17 cellular contexts compared by ENCODE assay signal in the genomic region with DNA sequence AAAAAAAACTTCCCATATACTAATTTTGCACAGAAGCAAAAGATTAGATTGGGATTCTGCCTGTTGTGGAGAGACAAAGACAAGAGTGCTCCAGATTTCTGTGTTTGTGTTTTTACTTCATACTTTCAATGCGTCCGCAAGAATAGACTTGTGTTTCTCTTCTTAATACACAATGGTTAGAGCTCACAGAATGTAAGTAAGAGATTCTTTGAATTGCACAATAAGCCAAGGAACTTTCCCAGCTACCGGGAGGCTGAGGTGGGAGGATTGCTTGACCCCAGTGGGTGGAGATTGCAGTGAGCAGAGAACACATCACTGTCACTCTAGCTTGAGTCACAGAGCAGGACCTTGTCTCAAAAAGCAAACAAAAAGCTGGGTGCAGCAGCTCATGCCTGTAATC.
DNase-seq lines count a peak whose midpoint lies in the region; ATAC-seq, FAIRE-seq and TF ChIP-seq lines count a peak whose summit lies in the region.
"Had no signal": no experiment of that assay in that cellular context is flagged by ENCODE, and none has a peak within 500 bp of the region (broad histone marks: within the 10 kb centered on the region; RNA-seq: fewer than 3 reads in every experiment).

No MANE protein-coding gene starts in this region.

- H3K27ac Mint-ChIP-seq in immature natural killer cell: no peak overlapping the region

- peaks cover 0 to 7% (median 0%) of the 10 kb centered on the region in 3 donors for H3K27me3 Mint-ChIP-seq in immature natural killer cell (ENCODE audit: low read depth in 3 of 3)

- no peak for DNase-seq in HepG2 (ENCODE audit: low spot score)
- no peak for DNase-seq in right lobe of liver
- DNase-seq in K562 (ENCODE audit: extremely low read depth in 1 of 4, low spot score in 3 of 4): no peak
- DNase-seq in fibroblast of pulmonary artery (ENCODE audit: low read depth): peak; percentile 61
- no peak for DNase-seq in head of caudate nucleus
- DNase-seq in immature natural killer cell: no peak
- no peak for DNase-seq in AG20443 (ENCODE audit: low spot score)
- no peak for DNase-seq in activated CD4-positive, CD25-positive, alpha-beta regulatory T cell treated with anti-CD3 and anti-CD28 coated beads, Interleukin-2, amount 50 U/mL, for 72 hours
- DNase-seq: GF-D8, GOT3, HCEC 1CT, MM.1S, NCI-H1105, NCI-H2029 treated with DMSO at 0.1 percent for 48 hours had no signal

- peaks cover 0 to 4% (median 0%) of the 10 kb centered on the region in 6 donors for H3K9me3 Mint-ChIP-seq in immature natural killer cell

- H4K20me1 ChIP-seq in HepG2 (ENCODE audit: insufficient read depth, low read length): no peaks in the 10 kb centered on the region
- no peaks in the 10 kb centered on the region for H4K20me1 ChIP-seq in K562 (replicated peaks; ENCODE audit: control insufficient read depth, insufficient read depth, low read length)

- no peaks in the 10 kb centered on the region for H3K36me3 ChIP-seq in HepG2 (replicated peaks in 1 of 2; ENCODE audit: control insufficient read depth in 1 of 2, insufficient read depth in 2 of 2, low read length in 2 of 2)
- H3K36me3 ChIP-seq in right lobe of liver: no peaks in the 10 kb centered on the region
- H3K36me3 ChIP-seq in K562 (ENCODE audit: control insufficient read depth, insufficient read depth, low read length): no peaks in the 10 kb centered on the region
- H3K36me3 ChIP-seq: BE2C had no signal

- no peaks in the 10 kb centered on the region for H3K9me1 ChIP-seq in K562 (ENCODE audit: control insufficient read depth, insufficient read depth, low read length)

- no peak overlapping the region for H3K4me3 ChIP-seq in HepG2 (replicated peaks in 1 of 3; ENCODE audit: insufficient read depth in 1 of 3, low read depth in 2 of 3, low read length in 3 of 3)
- no peak overlapping the region for H3K4me3 ChIP-seq in right lobe of liver
- no peak overlapping the region for H3K4me3 ChIP-seq in K562
- no peak overlapping the region for H3K4me3 ChIP-seq in fibroblast of pulmonary artery (replicated peaks; ENCODE audit: low read depth, low read length)

- BruUV-seq in HepG2 (replicated peaks; lab: Mats Ljungman, UMichigan): no TSS peak
- BruUV-seq in K562 (replicated peaks; lab: Mats Ljungman, UMichigan): no TSS peak

- CTCF ChIA-PET in HepG2 (lab: Yijun Ruan, JAX; ENCODE audit: low intra/inter-chr PET ratio, low total read pairs) (no interaction called here), K562 (lab: Yijun Ruan, JAX; ENCODE audit: low intra/inter-chr PET ratio) (interaction anchor here (0.7 kb wide), 1 partner anchor 993 kb away, joined by 3 read pairs; no protein-coding TSS in a partner anchor)

- no peak for TF ChIP-seq CTCF in HepG2 (CRISPR knock-in tag; IDR thresholded peaks at IDR 0.05)
- no peak for TF ChIP-seq CTCF in right lobe of liver (IDR thresholded peaks at IDR 0.05)
- no peak for TF ChIP-seq CTCF in K562 (IDR thresholded peaks at IDR 0.05 in 2 of 3, conservative IDR thresholded peaks at IDR 0.05 in 1 of 3; ENCODE audit: insufficient read depth in 2 of 3, low read depth in 1 of 3, low read length in 3 of 3)
- no peak for TF ChIP-seq CTCF in fibroblast of pulmonary artery (IDR thresholded peaks at IDR 0.05; ENCODE audit: low read length, missing control alignments)

- FAIRE-seq in HepG2 (lab: Jason Lieb, UNC): no peak
- FAIRE-seq in K562 (lab: Jason Lieb, UNC): no peak
- FAIRE-seq: A549, GM19239 had no signal

- 61% methylated on average over 3 of the region's 3 CpGs for WGBS in HepG2 (ENCODE audit: low lambda C conversion rate)
- 65% methylated on average over 3 of the region's 3 CpGs for WGBS in right lobe of liver (ENCODE audit: insufficient coverage, low coverage, low lambda C conversion rate, missing lambda C conversion rate)
- WGBS in K562 (ENCODE audit: insufficient coverage, low coverage, missing lambda C conversion rate): 7% methylated on average over 3 of the region's 3 CpGs

- no peaks in the 10 kb centered on the region for H3K36me3 Mint-ChIP-seq in immature natural killer cell

- ATAC-seq in HepG2 (no peak), right lobe of liver (no peak), K562 (no peak)

- no peaks in the 10 kb centered on the region for H3K27me3 ChIP-seq in HepG2 (ENCODE audit: control insufficient read depth in 1 of 2, insufficient read depth in 2 of 2, low read length in 2 of 2)
- no peaks in the 10 kb centered on the region for H3K27me3 ChIP-seq in right lobe of liver
- peaks cover 0 to 6% of the 10 kb centered on the region in 2 experiments; a peak in 1 of 5 replicates for H3K27me3 ChIP-seq in K562 (ENCODE audit: control insufficient read depth in 2 of 2, insufficient read depth in 2 of 2, low read length in 2 of 2)
- H3K27me3 ChIP-seq: BE2C had no signal

- POLR2A ChIA-PET in HepG2 (lab: Yijun Ruan, JAX): no interaction called here
- POLR2A ChIA-PET in K562 (lab: Yijun Ruan, JAX): no interaction called here

- no peaks in the 10 kb centered on the region for H3K4me1 Mint-ChIP-seq in immature natural killer cell

- H3K9me3 ChIP-seq in HepG2 (ENCODE audit: low read length) (no peaks in the 10 kb centered on the region), right lobe of liver (no peaks in the 10 kb centered on the region), K562 (replicated peaks; ENCODE audit: control insufficient read depth, insufficient read depth, low read depth, low read length) (no peaks in the 10 kb centered on the region)
- H3K9me3 ChIP-seq: A549, BE2C had no signal

- H2AFZ ChIP-seq in HepG2 (ENCODE audit: low read length) (no peak overlapping the region), K562 (ENCODE audit: low read depth, low read length) (no peak overlapping the region)

- H3K27ac ChIP-seq in HepG2 (ENCODE audit: extremely low read length, insufficient read depth, low read length): no peak overlapping the region
- H3K27ac ChIP-seq in right lobe of liver: no peak overlapping the region
- no peak overlapping the region for H3K27ac ChIP-seq in K562 (ENCODE audit: extremely low read depth, low read depth, low read length)
- H3K27ac ChIP-seq: A549 had no signal

- H3K4me3 Mint-ChIP-seq in immature natural killer cell: no peak overlapping the region

- no peaks in the 10 kb centered on the region for H3K79me2 ChIP-seq in HepG2 (ENCODE audit: insufficient read depth, low read length)
- no peaks in the 10 kb centered on the region for H3K79me2 ChIP-seq in K562 (ENCODE audit: control insufficient read depth, insufficient read depth, low read length)

- TF ChIP-seq EP300 in HepG2 (IDR thresholded peaks at IDR 0.05; ENCODE audit: low read depth in 2 of 2, low read length in 2 of 2) (no peak), HepG2 (CRISPR knock-in tag; IDR thresholded peaks at IDR 0.05; ENCODE audit: borderline replicate concordance) (no peak), K562 (IDR thresholded peaks at IDR 0.05; ENCODE audit: low read length) (no peak)

- intact Hi-C loops in HepG2 (cut with micrococcal nuclease; ENCODE audit: unreplicated experiment) (no loop called here), right lobe of liver (cut with DNase I) (no loop called here), K562 (cut with micrococcal nuclease) (no loop called here), head of caudate nucleus (cut with DNase I) (loop anchor here (5.0 kb wide), 1 partner anchor 571 kb away; no protein-coding TSS in a partner anchor)

- in situ Hi-C loops in HepG2 (cut with HindIII; ENCODE audit: extremely low pct_ligation_motif_present, low pct_unique_long_range_greater_than_20kb): no loop called here
- in situ Hi-C loops in K562 (cut with MboI): no loop called here

- no peak for TF ChIP-seq POLR2A in HepG2 (IDR thresholded peaks at IDR 0.05; ENCODE audit: insufficient read depth in 1 of 2, low read depth in 2 of 2, low read length in 2 of 2)
- TF ChIP-seq POLR2A in right lobe of liver (IDR thresholded peaks at IDR 0.05): no peak
- TF ChIP-seq POLR2A in K562 (conservative IDR thresholded peaks at IDR 0.05): no peak

- no peaks in the 10 kb centered on the region for H3K4me1 ChIP-seq in HepG2 (ENCODE audit: insufficient read depth, low read length)
- no peaks in the 10 kb centered on the region for H3K4me1 ChIP-seq in right lobe of liver
- no peaks in the 10 kb centered on the region for H3K4me1 ChIP-seq in K562 (replicated peaks in 1 of 2; ENCODE audit: control insufficient read depth in 2 of 2, insufficient read depth in 2 of 2, low read length in 2 of 2)
- H3K4me1 ChIP-seq: A549, BE2C had no signal

- TF ChIP-seq RAD21 in HepG2 (CRISPR knock-in tag; IDR thresholded peaks at IDR 0.05) (no peak), K562 (CRISPR knock-in tag; conservative IDR thresholded peaks at IDR 0.05 in 1 of 2, IDR thresholded peaks at IDR 0.05 in 1 of 2) (no peak)

- H3K9ac ChIP-seq in HepG2 (ENCODE audit: insufficient read depth, low read depth, low read length): no peak overlapping the region
- H3K9ac ChIP-seq in K562 (ENCODE audit: insufficient read depth in 1 of 2, low read depth in 2 of 2, low read length in 2 of 2): no peak overlapping the region

- H3K4me2 ChIP-seq in HepG2 (ENCODE audit: low read depth, low read length) (no peak overlapping the region), K562 (ENCODE audit: insufficient read depth, low read length) (no peak overlapping the region)

TF ChIP-seq in K562, 482 proteins besides CTCF, POLR2A, EP300 and RAD21:
- TF ChIP-seq CEBPG (CRISPR knock-in tag; IDR thresholded peaks at IDR 0.05) (no peak), CEBPG (tag; conservative IDR thresholded peaks at IDR 0.05 in 1 of 2, IDR thresholded peaks at IDR 0.05 in 1 of 2) (peak; percentile 52 to 54; a peak in 3 of 4 replicates), ZC3H8 (IDR thresholded peaks at IDR 0.05) (no peak), TSC22D4 (tag; IDR thresholded peaks at IDR 0.05) (no peak), HNRNPL (IDR thresholded peaks at IDR 0.05; ENCODE audit: low read depth, low read length) (no peak), ZNF165 (CRISPR knock-in tag; IDR thresholded peaks at IDR 0.05; ENCODE audit: borderline replicate concordance) (no peak)
- TF ChIP-seq, protein P1, sequence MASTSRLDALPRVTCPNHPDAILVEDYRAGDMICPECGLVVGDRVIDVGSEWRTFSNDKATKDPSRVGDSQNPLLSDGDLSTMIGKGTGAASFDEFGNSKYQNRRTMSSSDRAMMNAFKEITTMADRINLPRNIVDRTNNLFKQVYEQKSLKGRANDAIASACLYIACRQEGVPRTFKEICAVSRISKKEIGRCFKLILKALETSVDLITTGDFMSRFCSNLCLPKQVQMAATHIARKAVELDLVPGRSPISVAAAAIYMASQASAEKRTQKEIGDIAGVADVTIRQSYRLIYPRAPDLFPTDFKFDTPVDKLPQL (IDR thresholded peaks at IDR 0.05; ENCODE audit: extremely low read depth, insufficient read length): no peak
